12 cellular contexts compared by ENCODE assay signal in genomic region chr7:6531492-6532279, GRCh38. TPM values are rescaled to one million over a fixed set of nuclear protein-coding genes. Genes with fewer than 3 reads are reported as not detected.
DNase-seq lines count a peak whose midpoint lies in the region; ATAC-seq, FAIRE-seq and TF ChIP-seq lines count a peak whose summit lies in the region.
"Had no signal": no experiment of that assay in that cellular context is flagged by ENCODE, and none has a peak within 500 bp of the region (broad histone marks: within the 10 kb centered on the region; RNA-seq: fewer than 3 reads in every experiment).

No MANE protein-coding gene starts in this region.

- ATAC-seq in A549, result no peak
- ATAC-seq in memory B cell (ENCODE audit: low read depth), result no peak
- no peak for ATAC-seq in upper lobe of right lung

- H3K36me3 Mint-ChIP-seq in activated CD4-positive, alpha-beta memory T cell treated with anti-CD3 and anti-CD28 coated beads, Interleukin-2, amount 10 ng/mL, durations not matched to agents 7 days and 5 days (ENCODE audit: low read depth), result no peaks in the 10 kb centered on the region
- no peaks in the 10 kb centered on the region for H3K36me3 Mint-ChIP-seq in memory B cell

- no peaks in the 10 kb centered on the region for H3K9me3 Mint-ChIP-seq in activated CD4-positive, alpha-beta memory T cell treated with anti-CD3 and anti-CD28 coated beads, Interleukin-2, amount 10 ng/mL, durations not matched to agents 7 days and 5 days
- no peaks in the 10 kb centered on the region for H3K9me3 Mint-ChIP-seq in memory B cell

- no peak overlapping the region for H3K27ac Mint-ChIP-seq in activated CD4-positive, alpha-beta memory T cell treated with anti-CD3 and anti-CD28 coated beads, Interleukin-2, amount 10 ng/mL, durations not matched to agents 7 days and 5 days
- H3K27ac Mint-ChIP-seq in memory B cell, result no peak overlapping the region

- peak overlapping the region; percentile 67 for H3K4me3 Mint-ChIP-seq in activated CD4-positive, alpha-beta memory T cell treated with anti-CD3 and anti-CD28 coated beads, Interleukin-2, amount 10 ng/mL, durations not matched to agents 7 days and 5 days
- peak overlapping the region; percentile 84 for H3K4me3 Mint-ChIP-seq in memory B cell

- no peaks in the 10 kb centered on the region for H3K4me1 ChIP-seq in A549
- H3K4me1 ChIP-seq in upper lobe of right lung, result peaks cover 7% of the 10 kb centered on the region

- intact Hi-C loops in cardiac septum (cut with DNase I) (no loop called here), upper lobe of right lung (cut with DNase I) (no loop called here)

- TF ChIP-seq CTCF in A549 (IDR thresholded peaks at IDR 0.05), result no peak
- TF ChIP-seq CTCF in GM12864 (IDR thresholded peaks at IDR 0.05; ENCODE audit: low read depth, low read length, missing control alignments), result no peak
- TF ChIP-seq CTCF in upper lobe of right lung (IDR thresholded peaks at IDR 0.05), result no peak

- peaks cover 41% of the 10 kb centered on the region for H3K27me3 Mint-ChIP-seq in activated CD4-positive, alpha-beta memory T cell treated with anti-CD3 and anti-CD28 coated beads, Interleukin-2, amount 10 ng/mL, durations not matched to agents 7 days and 5 days
- H3K27me3 Mint-ChIP-seq in memory B cell, result peaks cover 18% of the 10 kb centered on the region

- H3K27me3 ChIP-seq in upper lobe of right lung, result peaks cover 74% of the 10 kb centered on the region

- POLR2A ChIA-PET in A549 (lab: Yijun Ruan, JAX), result no interaction called here
- POLR2A ChIA-PET in activated CD4-positive, alpha-beta memory T cell treated with anti-CD3 and anti-CD28 coated beads, Interleukin-2, amount 10 ng/mL, durations not matched to agents 7 days and 5 days (lab: Charles Lee), result no interaction called here

- no peak for TF ChIP-seq RAD21 in A549 (conservative IDR thresholded peaks at IDR 0.05 in 1 of 2, IDR thresholded peaks at IDR 0.05 in 1 of 2)

- no peaks in the 10 kb centered on the region for H3K36me3 ChIP-seq in upper lobe of right lung
- H3K36me3 ChIP-seq: brain microvascular endothelial cell had no signal

- H3K9me3 ChIP-seq in A549, result no peaks in the 10 kb centered on the region
- H3K9me3 ChIP-seq in upper lobe of right lung, result no peaks in the 10 kb centered on the region
- H3K9me3 ChIP-seq: mucosa of descending colon had no signal

- no peak overlapping the region for H3K27ac ChIP-seq in A549
- H3K27ac ChIP-seq in upper lobe of right lung, result no peak overlapping the region
- H3K27ac ChIP-seq: brain microvascular endothelial cell had no signal

- TF ChIP-seq EP300 in A549 (IDR thresholded peaks at IDR 0.05), result no peak

- H3K4me2 ChIP-seq in A549, result peak overlapping the region; percentile 97

- H3K4me3 ChIP-seq in A549 (peak overlapping the region; percentile 57; the same call in 2 of the 3 replicates), GM12864 (ENCODE audit: low read depth, low read length) (peak overlapping the region; percentile 33), upper lobe of right lung (no peak overlapping the region)
- H3K4me3 ChIP-seq: mucosa of descending colon had no signal

- FAIRE-seq in A549 (lab: Jason Lieb, UNC), result no peak
- FAIRE-seq: H54 had no signal

- peaks cover 26% of the 10 kb centered on the region for H3K4me1 Mint-ChIP-seq in activated CD4-positive, alpha-beta memory T cell treated with anti-CD3 and anti-CD28 coated beads, Interleukin-2, amount 10 ng/mL, durations not matched to agents 7 days and 5 days
- peaks cover 20% of the 10 kb centered on the region for H3K4me1 Mint-ChIP-seq in memory B cell

- CTCF ChIA-PET in A549 (lab: Yijun Ruan, JAX), result interaction anchor here (0.8 to 2.8 kb wide), 4 partner anchors 12 to 60 kb away, joined by 3 to 11 read pairs (median 3); no protein-coding TSS in a partner anchor
- CTCF ChIA-PET in activated CD4-positive, alpha-beta memory T cell treated with anti-CD3 and anti-CD28 coated beads, Interleukin-2, amount 10 ng/mL, durations not matched to agents 7 days and 5 days (lab: Charles Lee), result interaction anchor here (1.5 kb wide), 1 partner anchor 27 kb away, joined by 3 read pairs; no protein-coding TSS in a partner anchor

- 53% methylated on average over 16 of the region's 19 CpGs for WGBS in A549 (ENCODE audit: missing lambda C conversion rate)

- no peak for DNase-seq in A549 (ENCODE audit: low read depth in 1 of 2, low spot score in 1 of 2)
- DNase-seq in GM12864 (ENCODE audit: low read depth), result no peak
- DNase-seq in activated CD4-positive, alpha-beta memory T cell treated with anti-CD3 and anti-CD28 coated beads, Interleukin-2, amount 10 ng/mL, durations not matched to agents 7 days and 5 days, result no peak
- no peak for DNase-seq in memory B cell (ENCODE audit: low spot score in 2 of 2)
- no peak for DNase-seq in epidermal melanocyte (ENCODE audit: insufficient read length, low spot score)
- DNase-seq in NCI-H1694 (lab: John Stamatoyannopoulos, UW), result no peak
- no peak for DNase-seq in cardiac septum (ENCODE audit: low spot score)
- DNase-seq in upper lobe of right lung, result no peak
- DNase-seq: brain microvascular endothelial cell, OCI-M1 had no signal

- no peak for TF ChIP-seq POLR2A in A549 (IDR thresholded peaks at IDR 0.05; ENCODE audit: low read length)

TF ChIP-seq in A549, 52 proteins besides CTCF, POLR2A, EP300 and RAD21 (continues in another document):
- no peak for TF ChIP-seq ATOH8 (CRISPR knock-in tag; IDR thresholded peaks at IDR 0.05; ENCODE audit: low read depth)
- TF ChIP-seq ELK1 (IDR thresholded peaks at IDR 0.05; ENCODE audit: low read depth, low read length), result no peak
- TF ChIP-seq HOXB13 (CRISPR knock-in tag; IDR thresholded peaks at IDR 0.05; ENCODE audit: low read depth), result no peak
- TF ChIP-seq SMC3 (IDR thresholded peaks at IDR 0.05), result no peak
- no peak for TF ChIP-seq JUN (IDR thresholded peaks at IDR 0.05)
- no peak for TF ChIP-seq RCOR1 (IDR thresholded peaks at IDR 0.05; ENCODE audit: low read depth, low read length)

RNA-seq across cellular contexts. Expression of gene GRID2IP, which starts 19.6 kb away (rescaled TPM):
- polyA plus RNA-seq in A549 (2011; rRNA removed), result 0.03 TPM in 1 of 2 replicates, not detected in the other
- polyA plus RNA-seq in A549 (2012; cell fraction: cytosol; rRNA removed), result 0.01 TPM in 1 of 2 replicates, not detected in the other
- polyA plus RNA-seq in A549 (2012; cell fraction: nucleus; rRNA removed), result 0.02 TPM in 1 of 2 replicates, not detected in the other
- polyA plus RNA-seq in A549 (2017; fragmentation: RNase III; extraction: RNeasy Plus Mini Kit Qiagen cat#74134 plus additional on column Dnase treatment), result 0.03 TPM in 1 of 3 replicates, not detected in the others
- not detected in 2 replicates for polyA minus RNA-seq in A549 (2011; rRNA and poly(A)+ RNA removed)
- total RNA-seq in activated CD4-positive, alpha-beta memory T cell treated with anti-CD3 and anti-CD28 coated beads, Interleukin-2, amount 10 ng/mL, durations not matched to agents 7 days and 5 days, result under 1 TPM; 0.15 to 0.28 TPM
- not detected for total RNA-seq in cardiac septum
- 0.46 TPM for total RNA-seq in upper lobe of right lung

RNA-seq across cellular contexts. Expression of gene ZDHHC4, which starts 45.6 kb away (rescaled TPM):
- 118 and 149 TPM in 2 replicates for polyA plus RNA-seq in A549 (2011; rRNA removed)
- polyA plus RNA-seq in A549 (2012; cell fraction: cytosol; rRNA removed), result 63.7 and 69.6 TPM in 2 replicates
- polyA plus RNA-seq in A549 (2012; cell fraction: nucleus; rRNA removed), result 43.7 and 74.3 TPM in 2 replicates
- polyA plus RNA-seq in A549 (2017; fragmentation: RNase III; extraction: RNeasy Plus Mini Kit Qiagen cat#74134 plus additional on column Dnase treatment), result 37.0 to 43.3 TPM (median 42.8 TPM) in 3 replicates
- 128 and 141 TPM in 2 replicates for polyA minus RNA-seq in A549 (2011; rRNA and poly(A)+ RNA removed)
- total RNA-seq in activated CD4-positive, alpha-beta memory T cell treated with anti-CD3 and anti-CD28 coated beads, Interleukin-2, amount 10 ng/mL, durations not matched to agents 7 days and 5 days, result 10 to 100 TPM; 34.2 to 35.5 TPM
- 34.3 TPM for total RNA-seq in cardiac septum
- total RNA-seq in upper lobe of right lung, result 54.8 TPM

RNA-seq across cellular contexts. Expression of gene KDELR2, which starts 47.7 kb away (rescaled TPM):
- polyA plus RNA-seq in A549 (2011; rRNA removed) (172 and 192 TPM in 2 replicates), A549 (2017; fragmentation: RNase III; extraction: RNeasy Plus Mini Kit Qiagen cat#74134 plus additional on column Dnase treatment) (135 to 142 TPM (median 136 TPM) in 3 replicates)
- polyA plus RNA-seq in A549 (2012; cell fraction: cytosol; rRNA removed), result 74.8 and 91.9 TPM in 2 replicates
- polyA plus RNA-seq in A549 (2012; cell fraction: nucleus; rRNA removed), result 37.1 and 58.4 TPM in 2 replicates
- 102 and 122 TPM in 2 replicates for polyA minus RNA-seq in A549 (2011; rRNA and poly(A)+ RNA removed)
- 10 to 100 TPM; 64.1 to 72.1 TPM for total RNA-seq in activated CD4-positive, alpha-beta memory T cell treated with anti-CD3 and anti-CD28 coated beads, Interleukin-2, amount 10 ng/mL, durations not matched to agents 7 days and 5 days
- total RNA-seq in cardiac septum (61.2 TPM), upper lobe of right lung (116 TPM)

RNA-seq across cellular contexts. Expression of gene INTS15, which starts 58.1 kb away (rescaled TPM):
- polyA plus RNA-seq in A549 (2011; rRNA removed) (23.4 and 26.1 TPM in 2 replicates), A549 (2017; fragmentation: RNase III; extraction: RNeasy Plus Mini Kit Qiagen cat#74134 plus additional on column Dnase treatment) (13.6 to 14.7 TPM (median 14.5 TPM) in 3 replicates)
- 23.7 and 24.5 TPM in 2 replicates for polyA plus RNA-seq in A549 (2012; cell fraction: cytosol; rRNA removed)
- polyA plus RNA-seq in A549 (2012; cell fraction: nucleus; rRNA removed), result 26.2 and 31.6 TPM in 2 replicates
- 21.3 and 23.8 TPM in 2 replicates for polyA minus RNA-seq in A549 (2011; rRNA and poly(A)+ RNA removed)
- total RNA-seq in activated CD4-positive, alpha-beta memory T cell treated with anti-CD3 and anti-CD28 coated beads, Interleukin-2, amount 10 ng/mL, durations not matched to agents 7 days and 5 days, result 10 to 100 TPM; 30.0 to 31.6 TPM
- total RNA-seq in cardiac septum (13.6 TPM), upper lobe of right lung (37.6 TPM)
